In the genomic region with DNA sequence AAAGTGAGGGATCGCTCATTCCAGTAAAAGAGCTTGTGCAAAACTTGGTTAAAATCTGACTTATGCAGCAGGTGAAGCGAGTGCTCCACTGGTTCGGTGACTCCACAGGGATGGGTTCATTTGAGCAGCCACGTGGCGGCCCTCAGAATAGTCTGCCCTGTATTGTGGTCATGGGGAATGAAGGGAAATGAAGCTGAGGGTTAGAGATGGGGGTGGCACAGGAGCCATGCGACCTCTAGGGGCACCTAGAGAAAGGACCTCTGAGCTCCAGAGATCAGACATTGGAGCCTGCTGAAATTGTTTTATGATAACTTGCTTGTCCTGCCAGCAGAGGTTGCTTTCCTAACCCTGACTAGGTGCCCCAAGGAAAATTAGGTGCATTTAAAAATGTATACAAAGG, we compare ENCODE assay signal across 9 cellular contexts. TPM values are rescaled to one million over a fixed set of nuclear protein-coding genes. Genes with fewer than 3 reads are reported as not detected.
DNase-seq lines count a peak whose midpoint lies in the region; ATAC-seq and TF ChIP-seq lines count a peak whose summit lies in the region.
"Had no signal": no experiment of that assay in that cellular context is flagged by ENCODE, and none has a peak within 500 bp of the region (broad histone marks: within the 10 kb centered on the region; RNA-seq: fewer than 3 reads in every experiment).

No MANE protein-coding gene starts in this region.

- H3K9me3 ChIP-seq in BE2C: no peaks in the 10 kb centered on the region; the same call in 1 of the 2 replicates
- no peaks in the 10 kb centered on the region for H3K9me3 ChIP-seq in left lung

- DNase-seq in BE2C: peak; percentile 21
- peak; percentile 76 to 89 for DNase-seq in NCI-H526 (lab: John Stamatoyannopoulos, UW)
- DNase-seq in erythroblast (lab: John Stamatoyannopoulos, UW): peak; percentile 11 to 24
- DNase-seq in left lung: no peak
- DNase-seq in activated CD4-positive, CD25-positive, alpha-beta regulatory T cell treated with anti-CD3 and anti-CD28 coated beads, Interleukin-2, amount 50 U/mL, for 72 hours: no peak
- no peak for DNase-seq in posterior vena cava (ENCODE audit: low spot score)
- DNase-seq: left colon had no signal

- TF ChIP-seq CTCF in BE2C (IDR thresholded peaks at IDR 0.05; ENCODE audit: low read depth, low read length) (peak; percentile 57), left lung (IDR thresholded peaks at IDR 0.05) (no peak)

- H3K27ac ChIP-seq in left lung: no peak overlapping the region

- peaks cover 15% of the 10 kb centered on the region for H3K27me3 ChIP-seq in BE2C
- H3K27me3 ChIP-seq in left lung: no peaks in the 10 kb centered on the region

- intact Hi-C loops in left lung (cut with DNase I) (no loop called here), posterior vena cava (cut with DNase I) (no loop called here)

- H3K4me3 ChIP-seq in BE2C (ENCODE audit: low read depth, low read length) (no peak overlapping the region), left lung (no peak overlapping the region)

- H3K36me3 ChIP-seq in BE2C: no peaks in the 10 kb centered on the region
- no peaks in the 10 kb centered on the region for H3K36me3 ChIP-seq in left lung

- H3K4me1 ChIP-seq in BE2C: no peaks in the 10 kb centered on the region
- no peaks in the 10 kb centered on the region for H3K4me1 ChIP-seq in left lung

- ATAC-seq in GM19438 (IDR thresholded peaks at IDR 0.05; ENCODE audit: low read depth, unreplicated experiment) (peak; percentile 94), left lung (no peak), GM21515 (IDR thresholded peaks at IDR 0.05; ENCODE audit: unreplicated experiment) (no peak)
- ATAC-seq: left colon had no signal

- TF ChIP-seq POLR2A in erythroblast (IDR thresholded peaks at IDR 0.05; ENCODE audit: low read length): no peak

RNA-seq across cellular contexts. Expression of a gene that starts 26.6 kb away (rescaled TPM):
- polyA plus RNA-seq in BE2C (2012; ENCODE audit: insufficient read depth, insufficient read length, low read depth): not detected
- total RNA-seq in left lung (not detected), posterior vena cava (not detected)

Comparison
In these comparisons a context has a peak if more than half of its experiments do, and no peak if none do; other contexts are left out.
1. DNase-seq: peak in BE2C (single experiment), NCI-H526 (2 of 2) and erythroblast (2 of 2); none in left lung (0 of 2), activated CD4-positive, CD25-positive, alpha-beta regulatory T cell treated with anti-CD3 and anti-CD28 coated beads, Interleukin-2, amount 50 U/mL, for 72 hours (single experiment) and posterior vena cava (single experiment).